Comparison of ENCODE assay signal across 8 cellular contexts in the genomic region with DNA sequence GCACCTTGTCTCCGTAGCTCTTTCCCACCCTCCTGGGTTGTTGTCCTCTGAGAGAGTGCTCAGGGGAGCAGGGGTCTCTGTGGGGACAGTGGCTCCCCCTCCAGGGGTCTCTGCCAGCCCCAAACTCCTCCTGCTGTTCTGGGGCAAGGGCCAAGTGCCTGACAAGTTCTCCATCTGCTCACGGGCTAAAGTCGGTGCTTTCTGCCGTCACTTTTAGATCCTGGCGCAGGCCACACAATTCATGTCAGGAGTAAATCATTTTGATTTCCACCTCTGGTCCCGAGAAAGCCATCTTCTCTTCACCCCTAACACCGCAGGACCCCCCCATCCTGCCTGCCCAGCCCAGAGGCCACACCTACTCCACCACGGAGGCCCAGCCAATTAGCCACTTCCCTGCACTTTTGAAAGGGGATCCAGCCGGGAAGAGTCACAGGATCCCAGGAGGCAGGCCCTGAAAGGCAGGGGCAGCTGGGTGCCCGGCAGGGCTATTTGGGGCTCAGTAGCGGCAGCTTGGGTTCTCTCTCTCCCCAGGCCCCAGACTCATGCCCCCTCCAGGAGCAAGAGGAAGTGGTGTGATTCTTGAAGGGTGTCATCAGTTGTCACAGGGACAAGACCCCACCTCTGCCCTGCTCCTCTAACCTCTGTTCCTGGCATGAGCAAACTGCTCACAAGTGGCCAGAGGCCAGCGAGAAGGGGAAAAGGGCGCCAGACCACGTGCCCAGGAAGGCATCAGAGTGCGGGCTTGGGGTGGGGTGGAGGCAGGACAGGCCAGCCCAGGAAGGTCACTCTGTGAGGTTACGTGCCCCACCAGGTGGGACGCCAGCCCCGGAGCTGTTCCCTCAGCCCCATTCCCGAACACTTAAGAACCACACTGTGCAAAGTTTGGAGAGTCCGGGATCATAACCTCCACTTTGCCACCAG. TPM values are rescaled to one million over a fixed set of nuclear protein-coding genes. Genes with fewer than 3 reads are reported as not detected.
DNase-seq lines count a peak whose midpoint lies in the region; ATAC-seq, FAIRE-seq and TF ChIP-seq lines count a peak whose summit lies in the region.

No MANE protein-coding gene starts in this region.

- intact Hi-C loops in posterior vena cava (cut with DNase I) = no loop called here

- H3K4me3 ChIP-seq in GM12875 (ENCODE audit: low read depth, low read length) = peak overlapping the region; percentile 42
- H3K4me3 ChIP-seq in OCI-LY3 (ENCODE audit: low read length) = peak overlapping the region; percentile 80
- peak overlapping the region; percentile 60 for H3K4me3 ChIP-seq in neural progenitor cell

- H3K79me2 ChIP-seq in OCI-LY3 (ENCODE audit: low read length) (peaks cover 6% of the 10 kb centered on the region), neural progenitor cell (ENCODE audit: low read depth) (no peaks in the 10 kb centered on the region)

- H3K4me3 Mint-ChIP-seq in effector memory CD8-positive, alpha-beta T cell = peak overlapping the region; percentile 76 to 90
- peak overlapping the region; percentile 84 for H3K4me3 Mint-ChIP-seq in neural progenitor cell

- peak overlapping the region; percentile 72 for H3K4me2 ChIP-seq in OCI-LY3 (ENCODE audit: low read length)
- peak overlapping the region; percentile 99 for H3K4me2 ChIP-seq in neural progenitor cell

- no peaks in the 10 kb centered on the region for H3K36me3 Mint-ChIP-seq in effector memory CD8-positive, alpha-beta T cell (ENCODE audit: insufficient read depth)
- H3K36me3 Mint-ChIP-seq in neural progenitor cell = no peaks in the 10 kb centered on the region

- TF ChIP-seq CTCF in GM12875 (IDR thresholded peaks at IDR 0.05; ENCODE audit: borderline replicate concordance, insufficient read depth, low read depth, low read length) (no peak), OCI-LY3 (IDR thresholded peaks at IDR 0.05; ENCODE audit: low read depth, low read length) (no peak), neural progenitor cell (IDR thresholded peaks at IDR 0.05) (no peak)

- no peaks in the 10 kb centered on the region for H3K27me3 ChIP-seq in OCI-LY3 (ENCODE audit: low read depth, low read length)
- peaks cover 13% of the 10 kb centered on the region for H3K27me3 ChIP-seq in neural progenitor cell

- H3K9me3 Mint-ChIP-seq in effector memory CD8-positive, alpha-beta T cell = no peaks in the 10 kb centered on the region
- H3K9me3 Mint-ChIP-seq in neural progenitor cell = no peaks in the 10 kb centered on the region

- H3K27ac Mint-ChIP-seq in effector memory CD8-positive, alpha-beta T cell = peak overlapping the region in 1 of 2 donors; percentile 65
- no peak overlapping the region for H3K27ac Mint-ChIP-seq in neural progenitor cell

- no peak for ATAC-seq in effector memory CD8-positive, alpha-beta T cell (replicated peaks)

- TF ChIP-seq POLR2A in H54 (IDR thresholded peaks at IDR 0.05; ENCODE audit: low read depth, low read length) = no peak

- no peak overlapping the region for H2AFZ ChIP-seq in OCI-LY3 (ENCODE audit: low read depth, low read length)
- no peak overlapping the region for H2AFZ ChIP-seq in neural progenitor cell (replicated peaks)

- H3K9me3 ChIP-seq in OCI-LY3 (ENCODE audit: insufficient read depth, low read length) (no peaks in the 10 kb centered on the region), neural progenitor cell (ENCODE audit: low read depth) (no peaks in the 10 kb centered on the region)

- no peak for DNase-seq in effector memory CD8-positive, alpha-beta T cell
- DNase-seq in neural progenitor cell (ENCODE audit: low spot score) (peak; percentile 61), posterior vena cava (ENCODE audit: low spot score) (no peak), NCI-H1092 (lab: John Stamatoyannopoulos, UW) (no peak), H54 (ENCODE audit: insufficient read length, low spot score) (no peak)
- DNase-seq in stimulated activated CD4-positive, alpha-beta T cell treated with anti-CD3 and anti-CD28 coated beads, Interleukin-2, amount 100 ng/mL, for 24 hours = no peak

- H3K9ac ChIP-seq in OCI-LY3 (ENCODE audit: low read length) (peak overlapping the region; percentile 76; the same call in 1 of the 2 replicates), neural progenitor cell (no peak overlapping the region)

- peaks cover 12 to 15% of the 10 kb centered on the region in 2 donors for H3K4me1 Mint-ChIP-seq in effector memory CD8-positive, alpha-beta T cell (ENCODE audit: low read depth in 2 of 2)
- peaks cover 14% of the 10 kb centered on the region for H3K4me1 Mint-ChIP-seq in neural progenitor cell

- H3K36me3 ChIP-seq in OCI-LY3 (replicated peaks; ENCODE audit: low read depth, low read length) (peaks cover 5% of the 10 kb centered on the region), neural progenitor cell (no peaks in the 10 kb centered on the region)

- H3K4me1 ChIP-seq in OCI-LY3 (ENCODE audit: low read length) (peaks cover 8% of the 10 kb centered on the region), neural progenitor cell (peaks cover 13% of the 10 kb centered on the region)

- FAIRE-seq in H54 (lab: Jason Lieb, UNC) = no peak

- H3K27ac ChIP-seq in OCI-LY3 (ENCODE audit: low read length) = no peak overlapping the region
- H3K27ac ChIP-seq in neural progenitor cell = no peak overlapping the region

- peaks cover 15% of the 10 kb centered on the region for H3F3A ChIP-seq in neural progenitor cell (ENCODE audit: low read depth)

- peaks cover 3% of the 10 kb centered on the region; the same call in 1 of the 2 replicates for H4K20me1 ChIP-seq in OCI-LY3 (ENCODE audit: insufficient read depth, low read length)
- H4K20me1 ChIP-seq in neural progenitor cell (ENCODE audit: low read depth) = no peaks in the 10 kb centered on the region

- no peaks in the 10 kb centered on the region for H3K27me3 Mint-ChIP-seq in effector memory CD8-positive, alpha-beta T cell
- H3K27me3 Mint-ChIP-seq in neural progenitor cell (ENCODE audit: insufficient read depth, low read depth) = peaks cover 10% of the 10 kb centered on the region

RNA-seq across cellular contexts. Expression of a gene that starts 1.3 kb away (rescaled TPM):
- total RNA-seq in neural progenitor cell (ENCODE audit: low replicate concordance) = 11.9 and 27.8 TPM in 2 replicates
- total RNA-seq in posterior vena cava = 10 to 100 TPM; 15.9 to 16.8 TPM

RNA-seq across cellular contexts. Expression of a gene that starts 21.3 kb away (rescaled TPM):
- 252 and 254 TPM in 2 replicates for total RNA-seq in neural progenitor cell (ENCODE audit: low replicate concordance)
- 10 to 100 TPM; 74.3 to 87.3 TPM for total RNA-seq in posterior vena cava

RNA-seq across cellular contexts. Expression of a gene that starts 41.9 kb away (rescaled TPM):
- total RNA-seq in neural progenitor cell (ENCODE audit: low replicate concordance) = 0.31 TPM in 1 of 2 replicates, not detected in the other
- total RNA-seq in posterior vena cava = 10 to 100 TPM; 30.3 to 44.0 TPM

Comparison
In these comparisons a context has a peak if more than half of its experiments do, and no peak if none do; other contexts are left out.
1. RNA of a gene that starts 41.9 kb away (total RNA-seq): 30.3 to 44.0 TPM in posterior vena cava; 0.31 TPM in neural progenitor cell; every median in the first group is over 10 times any median in the second.
2. Peak in every context shown above with its lines, with median percentiles within 50 percentile points of each other: H3K4me3 ChIP-seq.